Comparison of ENCODE assay signal across 34 cellular contexts in the genomic region with DNA sequence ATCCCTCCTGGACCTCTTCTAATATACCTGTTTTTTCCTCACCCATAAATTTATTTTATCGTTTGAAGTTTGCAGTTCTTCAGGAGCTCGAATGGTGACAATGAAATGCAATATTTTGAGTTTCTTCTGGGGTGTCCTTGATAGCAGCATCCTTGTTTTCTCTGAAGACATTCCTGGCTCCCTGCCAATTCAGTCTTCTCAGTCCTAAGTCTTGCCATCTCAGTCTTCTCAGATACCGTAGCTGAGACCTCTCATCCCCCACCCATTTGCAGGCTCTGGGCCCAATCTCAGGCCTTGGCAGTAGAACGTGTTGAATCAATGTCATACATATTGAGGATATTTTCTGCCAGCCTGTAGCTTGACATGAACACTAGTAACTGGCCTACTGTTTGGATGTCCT.
"Had no signal": no experiment of that assay in that cellular context is flagged by ENCODE, and none has a peak within 500 bp of the region (broad histone marks: within the 10 kb centered on the region; RNA-seq: fewer than 3 reads in every experiment).

No MANE protein-coding gene starts in this region.

- H3K4me1 ChIP-seq: adrenal gland, body of pancreas, breast epithelium had no signal

- H3K27me3 ChIP-seq: adrenal gland, body of pancreas, brain microvascular endothelial cell, breast epithelium, cardiac muscle cell had no signal

- H3K36me3 ChIP-seq: adrenal gland, brain microvascular endothelial cell, breast epithelium, cardiac muscle cell had no signal

- DNase-seq: activated B cell treated with CpG ODN at 0.5 μM for 24 hours; activated CD4-positive, alpha-beta memory T cell treated with anti-CD3 and anti-CD28 coated beads for 36 hours; activated CD4-positive, alpha-beta T cell treated with anti-CD3 and anti-CD28 coated beads for 4 hours; activated CD4-positive, alpha-beta T cell treated with anti-CD3 and anti-CD28 coated beads, Interleukin-2, amount 10 ng/mL, durations not matched to agents 24 days and 14 days; activated CD4-positive, alpha-beta T cell treated with anti-CD3 and anti-CD28 coated beads, Interleukin-2, amount 50 U/mL, for 1 hour; activated CD4-positive, alpha-beta T cell treated with anti-CD3 and anti-CD28 coated beads, Interleukin-2, amount 50 U/mL, for 4 hours; activated CD4-positive, CD25-positive, alpha-beta regulatory T cell treated with anti-CD3 and anti-CD28 coated beads, Interleukin-2, amount 50 U/mL, for 72 hours; activated CD8-positive, alpha-beta memory T cell treated with anti-CD3 and anti-CD28 coated beads, Interleukin-2, amount 50 U/mL, for 4 hours; activated CD8-positive, alpha-beta T cell treated with anti-CD3 and anti-CD28 coated beads for 36 hours; activated effector memory CD4-positive, alpha-beta T cell treated with anti-CD3 and anti-CD28 coated beads, Interleukin-2, amount 50 U/mL, for 16 hours; activated gamma-delta T cell treated with Interleukin-2 at 50 U/mL for 16 hours; activated naive CD4-positive, alpha-beta T cell; activated naive CD4-positive, alpha-beta T cell treated with anti-CD3 and anti-CD28 coated beads for 36 hours; activated naive CD4-positive, alpha-beta T cell treated with anti-CD3 and anti-CD28 coated beads, Interleukin-2, amount 50 U/mL, for 16 hours; activated naive CD8-positive, alpha-beta T cell treated with anti-CD3 and anti-CD28 coated beads for 36 hours; activated T-cell treated with anti-CD3 and anti-CD28 coated beads for 4 hours; activated T-cell treated with anti-CD3 and anti-CD28 coated beads, Interleukin-2, amount 50 U/mL, for 1 hour; activated T-cell treated with anti-CD3 and anti-CD28 coated beads, Interleukin-2, amount 50 U/mL, for 4 hours; activated T-cell treated with anti-CD3 and anti-CD28 coated beads, Interleukin-2, amount 50 U/mL, for 72 hours; adrenal gland; amniotic stem cell; aorta; body of pancreas; brain microvascular endothelial cell; caudate nucleus; cerebellar nuclear complex; T-helper 1 cell; T-helper 2 cell; T-helper 9 cell had no signal

- H3K27ac ChIP-seq: adrenal gland, body of pancreas, brain microvascular endothelial cell, breast epithelium, cardiac muscle cell, VCaP had no signal

- H3K4me3 ChIP-seq: adrenal gland, body of pancreas, breast epithelium, cardiac muscle cell had no signal

- FAIRE-seq: astrocyte, TTC549 had no signal

- H3K9me3 ChIP-seq: adrenal gland, body of pancreas, breast epithelium had no signal
